ENCODE assay signal across 8 cellular contexts in the genomic region with DNA sequence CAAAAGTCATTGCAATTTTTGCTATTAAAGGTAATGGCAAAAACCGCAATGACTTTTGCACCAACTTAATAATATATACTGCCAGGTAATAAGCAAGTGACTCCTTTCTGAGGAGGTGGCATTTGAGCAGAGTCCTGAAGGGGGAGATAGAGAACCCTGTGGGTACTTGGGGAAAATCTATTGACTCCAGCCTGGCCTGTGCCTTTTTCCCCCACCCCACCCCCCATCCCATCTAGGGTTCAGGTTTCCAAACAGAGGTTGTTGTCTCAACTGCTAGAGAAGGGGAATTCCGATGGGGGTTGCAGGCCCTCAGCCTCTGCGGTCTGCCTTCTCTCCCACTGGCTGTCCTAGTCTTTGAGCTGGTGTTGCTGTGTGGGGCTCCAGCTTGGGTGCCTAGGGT. TPM values are rescaled to one million over a fixed set of nuclear protein-coding genes. Genes with fewer than 3 reads are reported as not detected.
DNase-seq lines count a peak whose midpoint lies in the region; ATAC-seq and TF ChIP-seq lines count a peak whose summit lies in the region.

No MANE protein-coding gene starts in this region.

- TF ChIP-seq EP300 in transverse colon (IDR thresholded peaks at IDR 0.05; ENCODE audit: low read depth): no peak

- peak; percentile 56 for TF ChIP-seq CTCF in fibroblast of pulmonary artery (IDR thresholded peaks at IDR 0.05; ENCODE audit: low read length, missing control alignments)
- TF ChIP-seq CTCF in transverse colon (IDR thresholded peaks at IDR 0.05): peak in 3 of 5 experiments; percentile 14 to 26 (median 18)

- H3K9me3 ChIP-seq in transverse colon: no peaks in the 10 kb centered on the region

- no peaks in the 10 kb centered on the region for H3K36me3 ChIP-seq in transverse colon

- peak; percentile 58 to 84 for ATAC-seq in activated CD4-positive, CD25-positive, alpha-beta regulatory T cell treated with anti-CD3 and anti-CD28 coated beads, Interleukin-2, amount 50 U/mL, for 24 hours
- ATAC-seq in HG03175 (IDR thresholded peaks at IDR 0.05; ENCODE audit: unreplicated experiment): peak; percentile 53
- ATAC-seq in Right ventricle myocardium inferior: no peak

- TF ChIP-seq POLR2A in transverse colon (IDR thresholded peaks at IDR 0.05): no peak

- WGBS in transverse colon (ENCODE audit: low coverage in 1 of 2), 2 donors: 23 to 40% methylated on average over 1 to 3 of the region's 3 CpGs

- H3K27ac ChIP-seq in transverse colon: no peak overlapping the region

- DNase-seq in activated CD4-positive, CD25-positive, alpha-beta regulatory T cell (lab: John Stamatoyannopoulos, UW): no peak
- DNase-seq in T-helper 9 cell (peak; percentile 25), fibroblast of pulmonary artery (ENCODE audit: low read depth) (peak; percentile 49), transverse colon (no peak), SHP77 treated with DMSO at 0.1 percent for 48 hours (lab: John Stamatoyannopoulos, UW) (no peak), Right ventricle myocardium inferior (ENCODE audit: missing footprints) (no peak)

- H3K4me3 ChIP-seq in fibroblast of pulmonary artery (replicated peaks; ENCODE audit: low read depth, low read length) (no peak overlapping the region), transverse colon (no peak overlapping the region)

- intact Hi-C loops in transverse colon (cut with DNase I; ENCODE audit: low total_unique reads): no loop called here
- intact Hi-C loops in Right ventricle myocardium inferior (cut with DNase I): no loop called here

- in situ Hi-C loops in transverse colon (cut with MboI; ENCODE audit: low pct_ligation_motif_present in 1 of 4, low pct_unique_long_range_greater_than_20kb in 1 of 4, low sequenced_read_pairs in 3 of 4): no loop called here

- no peaks in the 10 kb centered on the region for H3K27me3 ChIP-seq in transverse colon

- H3K4me1 ChIP-seq in transverse colon: no peaks in the 10 kb centered on the region

RNA-seq across cellular contexts. Expression of gene S1PR2, which starts 11.5 kb away (rescaled TPM):
- total RNA-seq in transverse colon (1 to 10 TPM in 3 of 4 donors, under 1 TPM in 1; 0.80 to 7.1 (median 3.5) TPM), Right ventricle myocardium inferior (8.4 TPM)

RNA-seq across cellular contexts. Expression of gene DNMT1, which starts 24.9 kb away (rescaled TPM):
- 100 to 1,000 TPM in 1 of 4 donors, 10 to 100 TPM in 3; 23.3 to 122 (median 42.0) TPM for total RNA-seq in transverse colon
- total RNA-seq in Right ventricle myocardium inferior: 26.0 TPM

RNA-seq across cellular contexts. Expression of gene MRPL4, which starts 32.3 kb away (rescaled TPM):
- total RNA-seq in transverse colon (10 to 100 TPM; 44.1 to 89.6 (median 62.5) TPM), Right ventricle myocardium inferior (70.1 TPM)

RNA-seq across cellular contexts. Expression of gene ICAM1, which starts 51.2 kb away (rescaled TPM):
- total RNA-seq in transverse colon: 10 to 100 TPM in 1 of 4 donors, 1 to 10 TPM in 3; 6.4 to 26.6 (median 7.7) TPM
- total RNA-seq in Right ventricle myocardium inferior: 8.6 TPM

Comparison
In these comparisons a context has a peak if more than half of its experiments do, and no peak if none do; other contexts are left out.
1. DNase-seq: peak in T-helper 9 cell (single experiment) and fibroblast of pulmonary artery (single experiment); none in activated CD4-positive, CD25-positive, alpha-beta regulatory T cell (0 of 4), transverse colon (single experiment), SHP77 treated with DMSO at 0.1 percent for 48 hours (single experiment) and Right ventricle myocardium inferior (single experiment).